7 cellular contexts compared by ENCODE assay signal in the genomic region with DNA sequence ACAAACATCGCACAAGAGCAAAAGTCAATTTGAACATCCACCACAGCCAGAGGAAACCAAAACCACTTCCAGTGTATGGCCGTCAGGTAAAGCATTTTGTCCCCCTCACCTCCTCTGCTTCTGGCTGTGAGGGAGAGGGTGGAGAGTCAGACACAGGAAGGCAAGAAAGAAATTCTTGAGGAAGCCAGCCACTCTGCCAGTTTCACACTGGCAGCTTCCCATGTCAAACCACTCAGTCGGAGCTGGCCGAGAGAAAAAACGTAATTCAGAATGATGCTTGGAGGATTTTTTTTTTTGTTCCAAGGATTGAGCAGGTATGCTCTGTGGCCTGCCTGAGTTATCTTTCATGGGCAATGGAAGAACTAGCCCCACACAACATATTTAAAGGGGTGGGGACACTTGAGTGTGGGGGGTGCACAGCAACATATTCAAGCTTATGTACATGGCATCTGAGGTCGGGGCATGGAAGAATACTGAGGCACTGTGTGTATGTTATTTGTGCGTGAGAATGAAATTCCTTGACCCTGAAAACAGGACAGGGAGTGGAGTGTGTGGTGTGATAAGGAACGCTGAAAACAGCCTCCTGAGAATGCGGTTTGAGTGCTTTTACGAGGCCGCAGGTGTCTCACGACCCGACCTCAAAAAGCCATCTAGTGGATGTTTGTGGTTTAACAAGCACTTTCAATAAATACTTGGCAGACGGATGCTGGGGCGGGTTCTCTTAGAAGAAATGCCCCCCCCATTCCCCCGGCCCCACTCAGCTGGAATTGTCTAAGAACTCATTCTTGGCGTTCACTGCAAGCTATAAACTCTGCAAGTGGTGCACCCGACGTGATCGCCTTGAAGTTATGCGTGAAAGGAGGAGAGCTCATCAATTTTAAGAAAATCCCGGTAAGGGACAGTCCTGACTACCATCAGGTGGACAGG. TPM values are rescaled to one million over a fixed set of nuclear protein-coding genes. Genes with fewer than 3 reads are reported as not detected.
A peak's percentile ranks its signal among the peaks of the same experiment; 100 is the strongest.
DNase-seq lines count a peak whose midpoint lies in the region; ATAC-seq and TF ChIP-seq lines count a peak whose summit lies in the region.

No MANE protein-coding gene starts in this region.

- DNase-seq in NCI-H1105 (lab: John Stamatoyannopoulos, UW), result peak; percentile 75
- peak; percentile 34 for DNase-seq in SKM-1 (lab: John Stamatoyannopoulos, UW; ENCODE audit: unreplicated experiment)
- DNase-seq in activated naive CD4-positive, alpha-beta T cell treated with anti-CD3 and anti-CD28 coated beads, Interleukin-2, amount 50 U/mL, for 72 hours (ENCODE audit: low spot score in 2 of 2), result peak; percentile 45 to 67
- peak; percentile 81 to 84 for DNase-seq in cardiac muscle cell (ENCODE audit: low read depth in 1 of 2, low spot score in 1 of 2)

- H3K36me3 ChIP-seq in cardiac muscle cell (no peaks in the 10 kb centered on the region), rectal smooth muscle tissue (ENCODE audit: control insufficient read depth, insufficient read depth, low read length) (no peaks in the 10 kb centered on the region)

- H3K4me1 ChIP-seq in cardiac muscle cell (ENCODE audit: low read depth) (peaks cover 6% of the 10 kb centered on the region), rectal smooth muscle tissue (ENCODE audit: control insufficient read depth, insufficient read depth, low read length) (no peaks in the 10 kb centered on the region)

- peak overlapping the region; percentile 69 to 72 for H3K27ac Mint-ChIP-seq in activated naive CD4-positive, alpha-beta T cell treated with anti-CD3 and anti-CD28 coated beads, Interleukin-2, amount 50 U/mL, for 72 hours

- peak overlapping the region; percentile 65 for H3K27ac ChIP-seq in cardiac muscle cell
- no peak overlapping the region for H3K27ac ChIP-seq in rectal smooth muscle tissue (ENCODE audit: low read depth, low read length)

- no peak overlapping the region for H3K4me3 ChIP-seq in cardiac muscle cell
- peak overlapping the region; percentile 3 for H3K4me3 ChIP-seq in rectal smooth muscle tissue (ENCODE audit: low read length)

- no peaks in the 10 kb centered on the region for H3K9me3 Mint-ChIP-seq in activated naive CD4-positive, alpha-beta T cell treated with anti-CD3 and anti-CD28 coated beads, Interleukin-2, amount 50 U/mL, for 72 hours

- no peaks in the 10 kb centered on the region for H3K9me3 ChIP-seq in cardiac muscle cell (ENCODE audit: low read depth)

- H3K36me3 Mint-ChIP-seq in activated naive CD4-positive, alpha-beta T cell treated with anti-CD3 and anti-CD28 coated beads, Interleukin-2, amount 50 U/mL, for 72 hours, result no peaks in the 10 kb centered on the region

- no peak overlapping the region for H3K9ac ChIP-seq in rectal smooth muscle tissue (ENCODE audit: low read length)

- ATAC-seq in activated naive CD4-positive, alpha-beta T cell treated with anti-CD3 and anti-CD28 coated beads, Interleukin-2, amount 50 U/mL, for 72 hours, result peak; percentile 59 to 68
- ATAC-seq in GM19023 (IDR thresholded peaks at IDR 0.05; ENCODE audit: unreplicated experiment), result no peak

- H3K27me3 ChIP-seq in cardiac muscle cell, result no peaks in the 10 kb centered on the region
- no peaks in the 10 kb centered on the region for H3K27me3 ChIP-seq in rectal smooth muscle tissue (ENCODE audit: control insufficient read depth, insufficient read depth, low read length)

- TF ChIP-seq CTCF in GM12873 (IDR thresholded peaks at IDR 0.05; ENCODE audit: insufficient read depth, low read depth, low read length, missing control alignments), result peak; percentile 70
- TF ChIP-seq CTCF in cardiac muscle cell (IDR thresholded peaks at IDR 0.05; ENCODE audit: low read depth, low read length), result peak; percentile 56

RNA-seq across cellular contexts. Expression of a gene that starts 22.3 kb away (rescaled TPM):
- total RNA-seq in activated naive CD4-positive, alpha-beta T cell treated with anti-CD3 and anti-CD28 coated beads, Interleukin-2, amount 50 U/mL, for 72 hours, result 10 to 100 TPM; 68.4 to 72.8 TPM
- total RNA-seq in cardiac muscle cell, result 27.6 and 44.3 TPM in 2 replicates
- polyA plus RNA-seq in cardiac muscle cell, result 38.7 and 39.9 TPM in 2 replicates

RNA-seq across cellular contexts. Expression of a gene that starts 27.5 kb away (rescaled TPM):
- total RNA-seq in activated naive CD4-positive, alpha-beta T cell treated with anti-CD3 and anti-CD28 coated beads, Interleukin-2, amount 50 U/mL, for 72 hours, result 10 to 100 TPM; 12.2 to 18.2 TPM
- 37.0 and 48.0 TPM in 2 replicates for total RNA-seq in cardiac muscle cell
- polyA plus RNA-seq in cardiac muscle cell, result 29.1 and 40.7 TPM in 2 replicates

RNA-seq across cellular contexts. Expression of a gene that starts 31.2 kb away (rescaled TPM):
- 100 to 1,000 TPM; 143 to 216 TPM for total RNA-seq in activated naive CD4-positive, alpha-beta T cell treated with anti-CD3 and anti-CD28 coated beads, Interleukin-2, amount 50 U/mL, for 72 hours
- total RNA-seq in cardiac muscle cell, result 29.9 and 36.4 TPM in 2 replicates
- polyA plus RNA-seq in cardiac muscle cell, result 30.8 and 39.2 TPM in 2 replicates

RNA-seq across cellular contexts. Expression of a gene that starts 46.3 kb away (rescaled TPM):
- total RNA-seq in activated naive CD4-positive, alpha-beta T cell treated with anti-CD3 and anti-CD28 coated beads, Interleukin-2, amount 50 U/mL, for 72 hours, result 100 to 1,000 TPM in 1 of 2 donors, 10 to 100 TPM in 1; 24.5 to 136 TPM
- 61.8 and 89.8 TPM in 2 replicates for total RNA-seq in cardiac muscle cell
- polyA plus RNA-seq in cardiac muscle cell, result 86.1 and 115 TPM in 2 replicates

RNA-seq across cellular contexts. Expression of a gene that starts 46.6 kb away (rescaled TPM):
- 100 to 1,000 TPM; 103 to 170 TPM for total RNA-seq in activated naive CD4-positive, alpha-beta T cell treated with anti-CD3 and anti-CD28 coated beads, Interleukin-2, amount 50 U/mL, for 72 hours
- 14.0 and 69.2 TPM in 2 replicates for total RNA-seq in cardiac muscle cell
- 9.4 and 33.3 TPM in 2 replicates for polyA plus RNA-seq in cardiac muscle cell
